ENCODE assay signal across 10 cellular contexts in the genomic region with DNA sequence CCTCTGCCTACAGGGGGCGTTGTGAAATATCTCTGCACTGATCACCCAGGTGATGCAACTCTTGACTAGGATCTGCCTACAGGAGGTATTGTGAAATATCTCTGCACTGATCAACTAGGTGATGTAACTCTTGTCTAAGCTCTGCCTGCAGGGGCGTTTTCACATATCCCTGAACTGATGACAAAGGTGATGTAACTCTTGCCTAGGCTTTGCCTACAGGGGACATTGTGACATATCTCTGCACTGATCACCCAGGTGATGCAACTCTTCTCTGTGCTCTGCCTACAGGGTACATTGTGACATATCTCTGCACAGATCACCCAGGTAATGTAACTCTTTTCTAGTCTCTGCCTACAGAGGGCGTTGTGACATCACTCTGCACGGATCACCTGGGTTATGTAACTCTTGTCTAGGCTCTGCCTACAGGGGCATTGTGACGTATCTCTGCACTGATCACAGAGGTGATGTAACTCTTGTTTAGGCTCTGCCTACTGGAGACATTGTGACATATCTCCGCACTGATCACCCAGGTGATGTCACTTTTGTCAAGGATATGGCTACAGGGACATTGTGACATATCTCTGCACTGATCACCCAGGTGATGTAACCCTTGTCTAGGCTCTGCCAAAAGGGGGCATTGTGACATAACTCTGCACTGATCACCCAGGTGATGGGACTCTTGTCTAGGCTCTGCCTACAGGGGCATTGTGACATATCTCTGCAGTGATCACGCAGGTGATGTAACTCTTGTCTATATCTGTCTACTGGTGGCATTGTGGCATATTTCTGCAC. TPM values are rescaled to one million over a fixed set of nuclear protein-coding genes. Genes with fewer than 3 reads are reported as not detected.
DNase-seq lines count a peak whose midpoint lies in the region; ATAC-seq, FAIRE-seq and TF ChIP-seq lines count a peak whose summit lies in the region.
"Not testable (repeated sequence)": the region's sequence is repeated elsewhere in the genome, so short reads cannot be mapped to it uniquely, and the experiment has no call there.
"Had no signal": no experiment of that assay in that cellular context is flagged by ENCODE, and none has a peak within 500 bp of the region (broad histone marks: within the 10 kb centered on the region; RNA-seq: fewer than 3 reads in every experiment).

No MANE protein-coding gene starts in this region.

- not testable (repeated sequence) for H3K56ac ChIP-seq in H1 (replicated peaks; ENCODE audit: insufficient read length, low read depth, low read length)

- H4K20me1 ChIP-seq in H1 (replicated peaks in 1 of 2; ENCODE audit: control insufficient read depth in 1 of 2, insufficient read depth in 2 of 2, low read length in 2 of 2) = not testable (repeated sequence)

- H2BK15ac ChIP-seq in H1 (ENCODE audit: low read length) = not testable (repeated sequence)

- H2BK5ac ChIP-seq in H1 (ENCODE audit: low read depth, low read length) = not testable (repeated sequence)

- DNase-seq in CD14-positive monocyte (ENCODE audit: low spot score) (peak; percentile 70), RWPE2 (ENCODE audit: low spot score) (peak; percentile 87), H1 (ENCODE audit: low read depth in 1 of 2, low spot score in 2 of 2) (peak in 1 of 2 experiments; percentile 60), kidney tubule cell (ENCODE audit: low spot score) (peak; percentile 78)
- peak; percentile 48 for DNase-seq in activated T-helper 2 cell treated with anti-CD3 and anti-CD28 coated beads, Interferon-gamma antibody, Interleukin-2, Interleukin-4, amounts not matched to agents 10 μg/mL and 5 μg/mL and 100 μg/mL, durations not matched to agents 14 hours and 24 hours and 36 hours (ENCODE audit: low spot score)
- DNase-seq in stimulated activated CD4-positive, alpha-beta T cell treated with anti-CD3 and anti-CD28 coated beads, Interleukin-15, amount 100 ng/mL, for 24 hours = peak; percentile 46

- TF ChIP-seq CTCF in CD14-positive monocyte (IDR thresholded peaks at IDR 0.05); RWPE2 (IDR thresholded peaks at IDR 0.05; ENCODE audit: poor library complexity, severe bottlenecking): not testable (repeated sequence)
- peak in 2 of 3 experiments; percentile 18 to 20; a peak in 1 of 4 replicates for TF ChIP-seq CTCF in H1 (IDR thresholded peaks at IDR 0.05; ENCODE audit: control extremely low read depth in 1 of 3, insufficient read depth in 1 of 3, low read depth in 1 of 3, low read length in 3 of 3)

- ATAC-seq in GM19324 (IDR thresholded peaks at IDR 0.05; ENCODE audit: low FRiP score, unreplicated experiment) (peak; percentile 20), HG03354 (IDR thresholded peaks at IDR 0.05; ENCODE audit: poor library complexity, severe bottlenecking, unreplicated experiment) (peak; percentile 16), RWPE2 (ENCODE audit: low read depth) (peak; percentile 8; the same call in 1 of the 3 replicates)

- TF ChIP-seq POLR2A in H1 (IDR thresholded peaks at IDR 0.05; ENCODE audit: control extremely low read depth in 1 of 2, low read depth in 2 of 2, low read length in 2 of 2) = not testable (repeated sequence)

- not testable (repeated sequence) for H2AFZ ChIP-seq in H1 (ENCODE audit: low read length)

- TF ChIP-seq EP300 in H1 (IDR thresholded peaks at IDR 0.05; ENCODE audit: borderline replicate concordance in 1 of 2, low read depth in 2 of 2, low read length in 2 of 2) = not testable (repeated sequence)

- not testable (repeated sequence) for H3K23ac ChIP-seq in H1 (ENCODE audit: insufficient read length)

- not testable (repeated sequence) for H3K23me2 ChIP-seq in H1 (ENCODE audit: low read depth, low read length)

- not testable (repeated sequence) for H4K91ac ChIP-seq in H1 (replicated peaks; ENCODE audit: insufficient read length, low read length)

- intact Hi-C loops in CD14-positive monocyte (cut with micrococcal nuclease); activated T-helper 2 cell treated with anti-CD3 and anti-CD28 coated beads, Interferon-gamma antibody, Interleukin-2, Interleukin-4, amounts not matched to agents 10 μg/mL and 5 μg/mL and 100 μg/mL, durations not matched to agents 14 hours and 24 hours and 36 hours (cut with micrococcal nuclease): not testable (repeated sequence)

- not testable (repeated sequence) for H2AK5ac ChIP-seq in H1 (ENCODE audit: low read depth, low read length)

- H3K27ac Mint-ChIP-seq in CD14-positive monocyte = peak overlapping the region in 2 of 7 donors; percentile 25 to 43
- H3K27ac Mint-ChIP-seq in activated T-helper 2 cell treated with anti-CD3 and anti-CD28 coated beads, Interferon-gamma antibody, Interleukin-2, Interleukin-4, amounts not matched to agents 10 μg/mL and 5 μg/mL and 100 μg/mL, durations not matched to agents 14 hours and 24 hours and 36 hours = not testable (repeated sequence)

- not testable (repeated sequence) for H3K4me1 ChIP-seq in RWPE2 (ENCODE audit: insufficient read depth, poor library complexity, severe bottlenecking); H1 (replicated peaks in 1 of 4; ENCODE audit: control insufficient read depth in 3 of 4, insufficient read depth in 4 of 4, low read length in 3 of 4)

- not testable (repeated sequence) for H2BK12ac ChIP-seq in H1 (ENCODE audit: low read depth, low read length)

- H3K4me3 Mint-ChIP-seq in CD14-positive monocyte; activated T-helper 2 cell treated with anti-CD3 and anti-CD28 coated beads, Interferon-gamma antibody, Interleukin-2, Interleukin-4, amounts not matched to agents 10 μg/mL and 5 μg/mL and 100 μg/mL, durations not matched to agents 14 hours and 24 hours and 36 hours (ENCODE audit: low read depth): not testable (repeated sequence)

- not testable (repeated sequence) for H3K27me3 Mint-ChIP-seq in CD14-positive monocyte (ENCODE audit: low read depth in 3 of 3); activated T-helper 2 cell treated with anti-CD3 and anti-CD28 coated beads, Interferon-gamma antibody, Interleukin-2, Interleukin-4, amounts not matched to agents 10 μg/mL and 5 μg/mL and 100 μg/mL, durations not matched to agents 14 hours and 24 hours and 36 hours (ENCODE audit: low read depth)

- H3K79me2 ChIP-seq in H1 (ENCODE audit: control insufficient read depth in 1 of 2, insufficient read depth in 2 of 2, low read length in 2 of 2) = not testable (repeated sequence)

- H2BK120ac ChIP-seq in H1 (replicated peaks; ENCODE audit: low read depth, low read length) = not testable (repeated sequence)

- H3K9ac ChIP-seq in H1 (replicated peaks in 1 of 4; ENCODE audit: extremely low read depth in 1 of 4, low read depth in 3 of 4, low read length in 3 of 4) = not testable (repeated sequence)

- H3K27me3 ChIP-seq in RWPE2 (ENCODE audit: insufficient read depth, poor library complexity, severe bottlenecking); H1 (replicated peaks in 1 of 4; ENCODE audit: control insufficient read depth in 3 of 4, extremely low read depth in 1 of 4, insufficient read depth in 3 of 4, low read length in 3 of 4): not testable (repeated sequence)

- H3K4me2 ChIP-seq in H1 (ENCODE audit: insufficient read depth in 1 of 2, low read depth in 2 of 2, low read length in 2 of 2) = not testable (repeated sequence)

- H3K36me3 Mint-ChIP-seq in CD14-positive monocyte; activated T-helper 2 cell treated with anti-CD3 and anti-CD28 coated beads, Interferon-gamma antibody, Interleukin-2, Interleukin-4, amounts not matched to agents 10 μg/mL and 5 μg/mL and 100 μg/mL, durations not matched to agents 14 hours and 24 hours and 36 hours (ENCODE audit: low read depth): not testable (repeated sequence)

- not testable (repeated sequence) for H4K8ac ChIP-seq in H1 (ENCODE audit: extremely low read depth, insufficient read depth, low read length)

- CTCF ChIA-PET in H1 (lab: Charles Lee; ENCODE audit: partially characterized antibody) = not testable (repeated sequence)

- not testable (repeated sequence) for H3K4me3 ChIP-seq in RWPE2 (ENCODE audit: severe bottlenecking); H1 (ENCODE audit: extremely low read depth in 1 of 4, insufficient read depth in 2 of 4, low read depth in 3 of 4, low read length in 4 of 4)

- peak; percentile 18 to 38; a peak in 3 of 4 replicates for TF ChIP-seq RAD21 in H1 (IDR thresholded peaks at IDR 0.05 in 1 of 2, conservative IDR thresholded peaks at IDR 0.05 in 1 of 2; ENCODE audit: low read depth in 2 of 2, low read length in 2 of 2)

- not testable (repeated sequence) for H3K4ac ChIP-seq in H1 (replicated peaks; ENCODE audit: insufficient read length, low read depth, low read length)

- not testable (repeated sequence) for H3K79me1 ChIP-seq in H1 (ENCODE audit: low read depth, low read length)

- not testable (repeated sequence) for H2BK20ac ChIP-seq in H1 (ENCODE audit: low read length)

- not testable (repeated sequence) for H3K36me3 ChIP-seq in RWPE2 (ENCODE audit: low read depth); H1 (ENCODE audit: control insufficient read depth in 2 of 4, insufficient read depth in 4 of 4, low read length in 3 of 4)

- FAIRE-seq in H1 (lab: Jason Lieb, UNC) = not testable (repeated sequence)

- H3K14ac ChIP-seq in H1 (ENCODE audit: insufficient read length) = not testable (repeated sequence)

- POLR2A ChIA-PET in H1 (lab: Charles Lee; ENCODE audit: partially characterized antibody) = not testable (repeated sequence)

- peaks cover 12 to 48% (median 31%) of the 10 kb centered on the region in 7 donors for H3K9me3 Mint-ChIP-seq in CD14-positive monocyte
- peaks cover 30% of the 10 kb centered on the region for H3K9me3 Mint-ChIP-seq in activated T-helper 2 cell treated with anti-CD3 and anti-CD28 coated beads, Interferon-gamma antibody, Interleukin-2, Interleukin-4, amounts not matched to agents 10 μg/mL and 5 μg/mL and 100 μg/mL, durations not matched to agents 14 hours and 24 hours and 36 hours

- H3K4me1 Mint-ChIP-seq in CD14-positive monocyte = not testable (repeated sequence)
- peaks cover 12% of the 10 kb centered on the region for H3K4me1 Mint-ChIP-seq in activated T-helper 2 cell treated with anti-CD3 and anti-CD28 coated beads, Interferon-gamma antibody, Interleukin-2, Interleukin-4, amounts not matched to agents 10 μg/mL and 5 μg/mL and 100 μg/mL, durations not matched to agents 14 hours and 24 hours and 36 hours (ENCODE audit: low read depth)

- not testable (repeated sequence) for H3K9me3 ChIP-seq in RWPE2 (ENCODE audit: severe bottlenecking)
- H3K9me3 ChIP-seq in H1 (ENCODE audit: insufficient read depth in 2 of 2, low read depth in 1 of 2, low read length in 1 of 2) = peaks cover 24 to 30% of the 10 kb centered on the region in 2 experiments

- 46% methylated on average over 7 of the region's 7 CpGs; no CpG with 5 or more reads in 1 of the 2 experiments for WGBS in H1 (ENCODE audit: extremely low coverage in 1 of 2, insufficient coverage in 1 of 2, insufficient read length in 1 of 2, insufficient replicate concordance in 2 of 2, low coverage in 1 of 2, low lambda C conversion rate in 2 of 2, missing lambda C conversion rate in 1 of 2), 2 experiments

- H3K27ac ChIP-seq in RWPE2 (ENCODE audit: poor library complexity, severe bottlenecking); H1 (ENCODE audit: low read depth, low read length): not testable (repeated sequence)

- not testable (repeated sequence) for H4K5ac ChIP-seq in H1 (ENCODE audit: insufficient read length, low read depth, low read length)

- H3K18ac ChIP-seq in H1 (ENCODE audit: extremely low read depth, low read length) = not testable (repeated sequence)

RNA-seq across cellular contexts. Expression of a gene that starts 49.0 kb away (rescaled TPM):
- polyA plus RNA-seq in CD14-positive monocyte = 10 to 100 TPM; 17.5 to 22.4 TPM
- total RNA-seq in activated T-helper 2 cell treated with anti-CD3 and anti-CD28 coated beads, Interferon-gamma antibody, Interleukin-2, Interleukin-4, amounts not matched to agents 10 μg/mL and 5 μg/mL and 100 μg/mL, durations not matched to agents 14 hours and 24 hours and 36 hours = 89.7 and 98.4 TPM in 2 replicates
- total RNA-seq in H1 (2021; fragmentation: NEBNext Ultra II Directional; extraction: Animal tissue kit (Norgen Biotek cat#: 25700)) = 87.0 and 91.1 TPM in 2 replicates
- polyA plus RNA-seq in H1 (2011; rRNA removed) = 8.6 and 14.8 TPM in 2 replicates
- 15.4 TPM for polyA plus RNA-seq in H1 (2011; cell fraction: cytosol; rRNA removed)
- 6.9 TPM for polyA plus RNA-seq in H1 (2011; cell fraction: nucleus; rRNA removed)
- polyA plus RNA-seq in H1 (2012, experiment 1 of 2) = 34.4 to 62.7 TPM (median 44.5 TPM) in 4 replicates
- polyA plus RNA-seq in H1 (2012, experiment 2 of 2) = 5.8 TPM
- polyA plus RNA-seq in H1 (2013, experiment 1 of 2) = 43.4 TPM
- 43.9 TPM for polyA plus RNA-seq in H1 (2013, experiment 2 of 2)
- 10.9 and 15.7 TPM in 2 replicates for polyA minus RNA-seq in H1 (2011; rRNA and poly(A)+ RNA removed)
- 34.3 TPM for polyA minus RNA-seq in H1 (2011; cell fraction: cytosol; rRNA and poly(A)+ RNA removed)
- polyA minus RNA-seq in H1 (2011; cell fraction: nucleus; rRNA and poly(A)+ RNA removed) = 22.3 TPM

RNA-seq across cellular contexts. Expression of a gene that starts 59.9 kb away (rescaled TPM):
- polyA plus RNA-seq in CD14-positive monocyte = under 1 TPM in 1 of 2 donors, not detected in 1; 0.42 TPM
- total RNA-seq in activated T-helper 2 cell treated with anti-CD3 and anti-CD28 coated beads, Interferon-gamma antibody, Interleukin-2, Interleukin-4, amounts not matched to agents 10 μg/mL and 5 μg/mL and 100 μg/mL, durations not matched to agents 14 hours and 24 hours and 36 hours = not detected in 2 replicates
- total RNA-seq in H1 (2021; fragmentation: NEBNext Ultra II Directional; extraction: Animal tissue kit (Norgen Biotek cat#: 25700)) = 0.36 and 0.60 TPM in 2 replicates
- polyA plus RNA-seq in H1 (2011; rRNA removed) = 1.3 TPM in 2 replicates
- 1.3 TPM for polyA plus RNA-seq in H1 (2011; cell fraction: cytosol; rRNA removed)
- 4.6 TPM for polyA plus RNA-seq in H1 (2011; cell fraction: nucleus; rRNA removed)
- 0.59 to 0.66 TPM (median 0.63 TPM) in 4 replicates for polyA plus RNA-seq in H1 (2012, experiment 1 of 2)
- 0.25 TPM for polyA plus RNA-seq in H1 (2012, experiment 2 of 2)
- polyA plus RNA-seq in H1 (2013, experiment 1 of 2) = 0.49 TPM
- polyA plus RNA-seq in H1 (2013, experiment 2 of 2) = 0.48 TPM
- 0.20 and 1.0 TPM in 2 replicates for polyA minus RNA-seq in H1 (2011; rRNA and poly(A)+ RNA removed)
- polyA minus RNA-seq in H1 (2011; cell fraction: cytosol; rRNA and poly(A)+ RNA removed) = not detected
- polyA minus RNA-seq in H1 (2011; cell fraction: nucleus; rRNA and poly(A)+ RNA removed) = 1.4 TPM
- total RNA-seq: dermis microvascular lymphatic vessel endothelial cell, RPMI7951 had no signal
